25 cellular contexts compared by ENCODE assay signal in genomic region chr12:12635651-12636050, GRCh38.
"Had no signal": no experiment of that assay in that cellular context is flagged by ENCODE, and none has a peak within 500 bp of the region (broad histone marks: within the 10 kb centered on the region; RNA-seq: fewer than 3 reads in every experiment).

No MANE protein-coding gene starts in this region.

- H3K27ac Mint-ChIP-seq: endodermal cell, immature natural killer cell, mesothelial cell of epicardium had no signal

- H3K4me3 Mint-ChIP-seq: effector memory CD8-positive, alpha-beta T cell; endodermal cell; immature natural killer cell; mesothelial cell of epicardium; naive thymus-derived CD8-positive, alpha-beta T cell had no signal

- H3K4me1 ChIP-seq: colonic mucosa, foreskin keratinocyte, left lung, lower lobe of right lung had no signal

- H3K9me3 ChIP-seq: colonic mucosa, lower lobe of right lung had no signal

- H3K4me3 ChIP-seq: colonic mucosa, esophagus muscularis mucosa, gastroesophageal sphincter, heart left ventricle, hepatocyte, left lung, lower lobe of right lung, mucosa of descending colon had no signal

- H2AFZ ChIP-seq: hepatocyte had no signal

- DNase-seq: colonic mucosa; cortex of kidney; effector CD8-positive, alpha-beta T cell; effector memory CD8-positive, alpha-beta T cell; endodermal cell; foreskin keratinocyte; heart left ventricle; hypothalamus; immature natural killer cell; islet precursor cell; kidney; kidney glomerular epithelial cell; left cardiac atrium; left lung; left ventricle myocardium superior; lower lobe of right lung; mesenchymal stem cell; mucosa of descending colon; naive B cell; naive thymus-derived CD8-positive, alpha-beta T cell had no signal

- H3K27me3 ChIP-seq: colonic mucosa, esophagus muscularis mucosa, foreskin keratinocyte, gastroesophageal sphincter, heart left ventricle, hepatocyte, left lung had no signal

- H3K27ac ChIP-seq: colonic mucosa, esophagus muscularis mucosa, foreskin keratinocyte, gastroesophageal sphincter, heart left ventricle, hepatocyte, left lung, lower lobe of right lung had no signal

- H3K4me2 ChIP-seq: hepatocyte had no signal

- ATAC-seq: effector memory CD8-positive, alpha-beta T cell; foreskin keratinocyte; gastroesophageal sphincter; heart left ventricle; left cardiac atrium; left lung; left ventricle myocardium superior; lower lobe of right lung; mucosa of descending colon; naive thymus-derived CD8-positive, alpha-beta T cell had no signal

- H3K36me3 ChIP-seq: colonic mucosa had no signal

- H3K27me3 Mint-ChIP-seq: dendritic cell treated with granulocyte-macrophage colony-stimulating factor and Interleukin-4, amounts not matched to agents 40 ng/mL and 50 ng/mL, for 4 days; effector memory CD8-positive, alpha-beta T cell; naive B cell; naive thymus-derived CD8-positive, alpha-beta T cell had no signal
